ENCODE assay signal across 8 cellular contexts in genomic region chr3:42148982-42149432, GRCh38. TPM values are rescaled to one million over a fixed set of nuclear protein-coding genes. Genes with fewer than 3 reads are reported as not detected.
A peak's percentile ranks its signal among the peaks of the same experiment; 100 is the strongest.
DNase-seq lines count a peak whose midpoint lies in the region; FAIRE-seq and TF ChIP-seq lines count a peak whose summit lies in the region.

No MANE protein-coding gene starts in this region.

- DNase-seq in HTR-8/SVneo (ENCODE audit: insufficient read length, low spot score), result peak; percentile 30
- DNase-seq in brain microvascular endothelial cell, result peak; percentile 95
- peak; percentile 96 for DNase-seq in iris pigment epithelial cell (ENCODE audit: low read depth)
- DNase-seq in superior temporal gyrus (ENCODE audit: extremely low spot score), result peak; percentile 98
- no peak for DNase-seq in activated CD4-positive, CD25-positive, alpha-beta regulatory T cell treated with anti-CD3 and anti-CD28 coated beads, Interleukin-2, amount 50 U/mL, for 72 hours
- DNase-seq in GM19238 (ENCODE audit: insufficient read length, low spot score), result no peak
- no peak for DNase-seq in esophagus muscularis mucosa (ENCODE audit: extremely low spot score)
- no peak for DNase-seq in stimulated activated CD8-positive, alpha-beta memory T cell treated with anti-CD3 and anti-CD28 coated beads, Interleukin-4, amount 100 ng/mL, for 48 hours

- H3K4me3 ChIP-seq in brain microvascular endothelial cell (ENCODE audit: low read depth, low read length) (no peak overlapping the region), esophagus muscularis mucosa (peak overlapping the region in 2 of 4 donors; percentile 3 to 27)

- intact Hi-C loops in esophagus muscularis mucosa (cut with DNase I), result no loop called here

- no peak for TF ChIP-seq POLR2A in esophagus muscularis mucosa (IDR thresholded peaks at IDR 0.05; ENCODE audit: low read depth)

- TF ChIP-seq EP300 in esophagus muscularis mucosa (IDR thresholded peaks at IDR 0.05), result no peak

- H3K27me3 ChIP-seq in brain microvascular endothelial cell (replicated peaks) (no peaks in the 10 kb centered on the region), esophagus muscularis mucosa (no peaks in the 10 kb centered on the region)

- H3K27ac ChIP-seq in brain microvascular endothelial cell (no peak overlapping the region), esophagus muscularis mucosa (replicated peaks in 1 of 4) (no peak overlapping the region)

- peaks cover 34 to 53% (median 39%) of the 10 kb centered on the region in 4 donors for H3K4me1 ChIP-seq in esophagus muscularis mucosa

- in situ Hi-C loops in brain microvascular endothelial cell (cut with HindIII; ENCODE audit: low pct_ligation_motif_present, low sequenced_read_pairs), result no loop called here

- no peak for FAIRE-seq in HTR-8/SVneo (lab: Jason Lieb, UNC)

- no peaks in the 10 kb centered on the region for H3K36me3 ChIP-seq in brain microvascular endothelial cell (replicated peaks)
- H3K36me3 ChIP-seq in esophagus muscularis mucosa, result no peaks in the 10 kb centered on the region

- TF ChIP-seq CTCF in brain microvascular endothelial cell (IDR thresholded peaks at IDR 0.05; ENCODE audit: low read depth, low read length, missing control alignments), result no peak
- TF ChIP-seq CTCF in esophagus muscularis mucosa (IDR thresholded peaks at IDR 0.05), result no peak

- WGBS in esophagus muscularis mucosa, result 32% methylated on average over 11 of the region's 11 CpGs

- no peaks in the 10 kb centered on the region for H3K9me3 ChIP-seq in esophagus muscularis mucosa

RNA-seq across cellular contexts. Expression of gene TRAK1, which starts 57.9 kb away (rescaled TPM):
- 10 to 100 TPM; 45.7 to 74.8 (median 57.7) TPM for total RNA-seq in esophagus muscularis mucosa

Comparison
In these comparisons a context has a peak if more than half of its experiments do, and no peak if none do; other contexts are left out.
1. DNase-seq: peak in HTR-8/SVneo (single experiment), brain microvascular endothelial cell (single experiment), iris pigment epithelial cell (single experiment) and superior temporal gyrus (single experiment); none in activated CD4-positive, CD25-positive, alpha-beta regulatory T cell treated with anti-CD3 and anti-CD28 coated beads, Interleukin-2, amount 50 U/mL, for 72 hours (single experiment), GM19238 (single experiment), esophagus muscularis mucosa (single experiment) and stimulated activated CD8-positive, alpha-beta memory T cell treated with anti-CD3 and anti-CD28 coated beads, Interleukin-4, amount 100 ng/mL, for 48 hours (single experiment).